Comparison of ENCODE assay signal across 8 cellular contexts in the genomic region with DNA sequence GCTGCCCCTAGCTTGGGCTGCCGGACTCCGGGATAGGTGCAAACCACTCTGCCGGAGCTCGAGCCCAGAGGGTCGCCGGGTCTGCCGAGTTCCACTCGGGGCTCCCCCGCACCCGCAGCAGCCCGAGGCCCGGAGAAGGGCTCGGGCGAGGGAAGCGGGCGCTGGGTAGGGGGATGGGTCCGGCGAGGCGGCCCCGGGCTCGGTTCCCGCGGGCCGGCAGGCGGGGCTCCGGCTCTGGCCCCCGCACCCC. TPM values are rescaled to one million over a fixed set of nuclear protein-coding genes. Genes with fewer than 3 reads are reported as not detected.
DNase-seq lines count a peak whose midpoint lies in the region; ATAC-seq and TF ChIP-seq lines count a peak whose summit lies in the region.

No MANE protein-coding gene starts in this region.

- peak overlapping the region; percentile 100 for H3K27ac ChIP-seq in HUES48 (ENCODE audit: low read depth, low read length)
- peak overlapping the region; percentile 95 for H3K27ac ChIP-seq in mammary epithelial cell (ENCODE audit: insufficient read depth, low read depth, low read length)

- peak overlapping the region; percentile 99 for H2AFZ ChIP-seq in mammary epithelial cell (ENCODE audit: low read depth, low read length)

- no CpG with 5 or more reads among the region's 27 CpGs for WGBS in mammary epithelial cell (ENCODE audit: low coverage, missing lambda C conversion rate)

- intact Hi-C loops in mammary epithelial cell (cut with micrococcal nuclease) (loop anchor here (1.0 to 10.0 kb wide), 7 partner anchors 15 to 229 kb away; partner anchors contain the start of gene OSMR), mucosa of descending colon (cut with DNase I, micrococcal nuclease) (loop anchor here in 1 of 2 donors (10.0 kb wide), 1 partner anchor 79 kb away; no protein-coding TSS in a partner anchor)

- H4K20me1 ChIP-seq in mammary epithelial cell (ENCODE audit: insufficient read depth, low read length), result no peaks in the 10 kb centered on the region

- dilution Hi-C loops in mammary epithelial cell (cut with HindIII; ENCODE audit: low sequenced_read_pairs), result no loop called here

- TF ChIP-seq CTCF in GM06990 (IDR thresholded peaks at IDR 0.05; ENCODE audit: insufficient read depth, low read length, poor library complexity, severe bottlenecking), result no peak
- no peak for TF ChIP-seq CTCF in mammary epithelial cell (conservative IDR thresholded peaks at IDR 0.05 in 1 of 2, IDR thresholded peaks at IDR 0.05 in 1 of 2; ENCODE audit: extremely low read depth in 1 of 2, insufficient read depth in 1 of 2, low read depth in 1 of 2, low read length in 2 of 2)
- TF ChIP-seq CTCF in mucosa of descending colon (IDR thresholded peaks at IDR 0.05), result no peak

- H3K9ac ChIP-seq in HUES48 (ENCODE audit: low read depth, low read length), result peak overlapping the region; percentile 91
- peak overlapping the region; percentile 98 for H3K9ac ChIP-seq in mammary epithelial cell (ENCODE audit: insufficient read depth, low read length)

- H3K36me3 ChIP-seq in GM06990 (ENCODE audit: control insufficient read depth, insufficient read depth, low read length), result no peaks in the 10 kb centered on the region
- H3K36me3 ChIP-seq in HUES48 (ENCODE audit: control insufficient read depth, insufficient read depth, low read length), result 0 out of 2 replicates have a peak, but pooled peaks cover 3% of the 10 kb centered on the region
- H3K36me3 ChIP-seq in mammary epithelial cell (ENCODE audit: insufficient read depth, low read length), result no peaks in the 10 kb centered on the region
- no peaks in the 10 kb centered on the region for H3K36me3 ChIP-seq in mucosa of descending colon (ENCODE audit: low read depth)

- H3K4me3 ChIP-seq in GM06990 (replicated peaks; ENCODE audit: low read depth, low read length) (peak overlapping the region; percentile 89), HUES48 (ENCODE audit: low read depth, low read length) (peak overlapping the region; percentile 89), mammary epithelial cell (replicated peaks in 1 of 3; ENCODE audit: insufficient read depth in 1 of 3, low read depth in 2 of 3, low read length in 3 of 3) (peak overlapping the region; percentile 55 to 92 (median 63)), mucosa of descending colon (peak overlapping the region; percentile 83)

- H3K79me2 ChIP-seq in mammary epithelial cell (ENCODE audit: insufficient read depth, low read length), result peaks cover 59% of the 10 kb centered on the region

- ATAC-seq in GM21526 (IDR thresholded peaks at IDR 0.05; ENCODE audit: low FRiP score, unreplicated experiment) (peak; percentile 32), mucosa of descending colon (peak; percentile 65)

- in situ Hi-C loops in mammary epithelial cell (cut with MboI; ENCODE audit: low sequenced_read_pairs in 2 of 2), result no loop called here

- H3K4me2 ChIP-seq in mammary epithelial cell (ENCODE audit: insufficient read depth, low read depth, low read length), result peak overlapping the region; percentile 90

- peaks cover 27% of the 10 kb centered on the region for H3K4me1 ChIP-seq in HUES48 (ENCODE audit: control insufficient read depth, insufficient read depth, low read length)
- H3K4me1 ChIP-seq in mammary epithelial cell (ENCODE audit: insufficient read depth, low read length), result peaks cover 18% of the 10 kb centered on the region
- peaks cover 5% of the 10 kb centered on the region for H3K4me1 ChIP-seq in mucosa of descending colon (ENCODE audit: low read depth)

- H3K27me3 ChIP-seq in GM06990 (replicated peaks; ENCODE audit: control insufficient read depth, insufficient read depth, low read length) (no peaks in the 10 kb centered on the region), HUES48 (ENCODE audit: control insufficient read depth, insufficient read depth, low read length) (no peaks in the 10 kb centered on the region), mammary epithelial cell (ENCODE audit: insufficient read depth, low read length) (no peaks in the 10 kb centered on the region)

- CTCF ChIA-PET in mammary epithelial cell (lab: Charles Lee; ENCODE audit: low non-redundant PET), result no interaction called here

- no peak for DNase-seq in GM06990 (ENCODE audit: extremely low read depth, insufficient read length)
- DNase-seq in mammary epithelial cell, result no peak
- DNase-seq in mucosa of descending colon, result peak in 1 of 3 donors; percentile 79
- DNase-seq in NCI-H2227 (lab: John Stamatoyannopoulos, UW; ENCODE audit: unreplicated experiment), result no peak
- DNase-seq in stimulated activated CD4-positive, alpha-beta T cell treated with anti-CD3 and anti-CD28 coated beads, Interleukin-4, amount 100 ng/mL, for 24 hours, result no peak
- no peak for DNase-seq in occipital lobe (lab: John Stamatoyannopoulos, UW)

- BruUV-seq in mammary epithelial cell (replicated peaks; lab: Mats Ljungman, UMichigan), result no TSS peak

- H3K9me3 ChIP-seq in HUES48 (ENCODE audit: control insufficient read depth, insufficient read depth, low read length) (no peaks in the 10 kb centered on the region), mammary epithelial cell (replicated peaks; ENCODE audit: insufficient read depth, low read length) (no peaks in the 10 kb centered on the region), mucosa of descending colon (no peaks in the 10 kb centered on the region)

RNA-seq across cellular contexts. Expression of gene RICTOR, which starts 0.5 kb away (rescaled TPM):
- 10 to 100 TPM; 28.6 to 34.8 TPM for total RNA-seq in mammary epithelial cell
- 7.1 TPM for polyA plus RNA-seq in mammary epithelial cell
- polyA minus RNA-seq in mammary epithelial cell, result 43.2 TPM
- 10 to 100 TPM; 24.3 to 41.9 (median 36.5) TPM for total RNA-seq in mucosa of descending colon
- 87.3 TPM for total RNA-seq in occipital lobe
